ENCODE assay signal across 2 cellular contexts in the genomic region with DNA sequence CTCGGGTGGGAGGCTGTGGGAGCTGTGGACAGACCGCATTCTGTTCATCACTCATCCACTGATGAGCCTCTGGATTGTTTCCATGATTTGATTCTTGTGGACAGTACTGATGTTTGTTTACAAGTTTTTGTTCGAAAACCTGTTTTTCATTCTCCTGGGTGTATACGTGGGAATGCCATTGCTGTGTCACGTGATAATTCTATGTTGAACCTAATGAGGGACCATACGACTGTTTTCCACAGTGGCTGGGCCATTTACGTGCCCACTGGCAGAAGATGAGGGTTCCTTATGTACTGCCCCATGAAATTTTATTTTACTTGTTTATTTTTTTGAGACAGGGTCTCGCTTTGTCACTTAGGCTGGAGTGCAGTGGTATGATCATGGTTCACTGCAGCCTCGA.
TF ChIP-seq lines count a peak whose summit lies in the region.

No MANE protein-coding gene starts in this region.

TF ChIP-seq in A549, 52 proteins besides CTCF, POLR2A, EP300 and RAD21:
- TF ChIP-seq USF2 (IDR thresholded peaks at IDR 0.05) (0 out of 2 replicates have a peak, but pooled peaks have one; percentile 25), CHD4 (IDR thresholded peaks at IDR 0.05; ENCODE audit: borderline replicate concordance) (no peak), MAX (IDR thresholded peaks at IDR 0.05) (no peak), GATA3 (IDR thresholded peaks at IDR 0.05; ENCODE audit: borderline replicate concordance) (no peak), BHLHE40 (IDR thresholded peaks at IDR 0.05; ENCODE audit: low read depth, low read length) (no peak)

TF ChIP-seq in K562, 482 proteins besides CTCF, POLR2A, EP300 and RAD21:
- TF ChIP-seq ZNF174 (CRISPR knock-in tag; IDR thresholded peaks at IDR 0.05) (no peak), RAD51 (IDR thresholded peaks at IDR 0.05; ENCODE audit: borderline replicate concordance, low read depth) (peak; percentile 66), BCL6 (CRISPR knock-in tag; IDR thresholded peaks at IDR 0.05) (no peak), TOE1 (IDR thresholded peaks at IDR 0.05; ENCODE audit: borderline replicate concordance) (peak; percentile 27; the same call in 1 of the 2 replicates), TOE1 (CRISPR knock-in tag; IDR thresholded peaks at IDR 0.05; ENCODE audit: borderline replicate concordance, low read depth) (no peak)
- TF ChIP-seq, protein P1, sequence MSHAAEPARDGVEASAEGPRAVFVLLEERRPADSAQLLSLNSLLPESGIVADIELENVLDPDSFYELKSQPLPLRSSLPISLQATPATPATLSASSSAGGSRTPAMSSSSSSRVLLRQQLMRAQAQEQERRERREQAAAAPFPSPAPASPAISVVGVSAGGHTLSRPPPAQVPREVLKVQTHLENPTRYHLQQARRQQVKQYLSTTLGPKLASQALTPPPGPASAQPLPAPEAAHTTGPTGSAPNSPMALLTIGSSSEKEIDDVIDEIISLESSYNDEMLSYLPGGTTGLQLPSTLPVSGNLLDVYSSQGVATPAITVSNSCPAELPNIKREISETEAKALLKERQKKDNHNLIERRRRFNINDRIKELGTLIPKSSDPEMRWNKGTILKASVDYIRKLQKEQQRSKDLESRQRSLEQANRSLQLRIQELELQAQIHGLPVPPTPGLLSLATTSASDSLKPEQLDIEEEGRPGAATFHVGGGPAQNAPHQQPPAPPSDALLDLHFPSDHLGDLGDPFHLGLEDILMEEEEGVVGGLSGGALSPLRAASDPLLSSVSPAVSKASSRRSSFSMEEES (CRISPR knock-in tag; IDR thresholded peaks at IDR 0.05): peak; percentile 86
